ENCODE assay signal across 15 cellular contexts in genomic region chr1:43764581-43764980, GRCh38. TPM values are rescaled to one million over a fixed set of nuclear protein-coding genes. Genes with fewer than 3 reads are reported as not detected.
DNase-seq lines count a peak whose midpoint lies in the region; ATAC-seq, FAIRE-seq and TF ChIP-seq lines count a peak whose summit lies in the region.
"Had no signal": no experiment of that assay in that cellular context is flagged by ENCODE, and none has a peak within 500 bp of the region (broad histone marks: within the 10 kb centered on the region; RNA-seq: fewer than 3 reads in every experiment).

No MANE protein-coding gene starts in this region.

- no peak overlapping the region for H2BK12ac ChIP-seq in H9 (ENCODE audit: insufficient read length, low read depth, low read length)

- H4K8ac ChIP-seq in H9 (replicated peaks; ENCODE audit: insufficient read length, low read depth, low read length) = no peak overlapping the region

- H4K91ac ChIP-seq in H9 (ENCODE audit: insufficient read length, low read depth, low read length) = no peak overlapping the region

- no peaks in the 10 kb centered on the region for H3K23me2 ChIP-seq in H9 (ENCODE audit: insufficient read length, low read depth, low read length, poor library complexity, severe bottlenecking)

- H3K9ac ChIP-seq in H9 (ENCODE audit: extremely low read depth, insufficient read length, low read length) = no peak overlapping the region
- H3K9ac ChIP-seq in kidney (ENCODE audit: low read length in 2 of 2) = no peak overlapping the region

- H3K56ac ChIP-seq in H9 (ENCODE audit: insufficient read length, low read depth, low read length) = no peak overlapping the region

- no peaks in the 10 kb centered on the region for H3K79me1 ChIP-seq in H9 (ENCODE audit: insufficient read depth, low read depth, low read length, poor library complexity, severe bottlenecking)

- H3K4me2 ChIP-seq in A549 = no peak overlapping the region
- no peak overlapping the region for H3K4me2 ChIP-seq in H9 (ENCODE audit: insufficient read depth, insufficient read length, low read length)

- no peak for TF ChIP-seq RAD21 in A549 (conservative IDR thresholded peaks at IDR 0.05 in 1 of 2, IDR thresholded peaks at IDR 0.05 in 1 of 2)

- H2BK20ac ChIP-seq in H9 (ENCODE audit: low read depth, low read length, poor library complexity, severe bottlenecking) = no peak overlapping the region

- H3K4me1 Mint-ChIP-seq in H9 = peaks cover 22 to 25% of the 10 kb centered on the region in 2 experiments

- H3K79me2 ChIP-seq in H9 (ENCODE audit: insufficient read depth, low read length) = no peaks in the 10 kb centered on the region

- no peak overlapping the region for H3T11ph ChIP-seq in H9 (ENCODE audit: low read length)

- no peak for ATAC-seq in A549
- ATAC-seq in Panc1 = no peak
- peak; percentile 82 for ATAC-seq in left ventricle myocardium superior
- ATAC-seq: activated CD4-positive, CD25-positive, alpha-beta regulatory T cell treated with anti-CD3 and anti-CD28 coated beads, Interleukin-2, amount 50 U/mL, for 24 hours; natural killer cell treated with Interleukin-12 subunit alpha and Interleukin-12 subunit beta and Interleukin-15 and Interleukin-18, amount 100 ng/mL, for 72 hours had no signal

- no peak overlapping the region for H3K4me3 ChIP-seq in A549
- no peak overlapping the region for H3K4me3 ChIP-seq in Panc1 (ENCODE audit: low read depth in 2 of 2, low read length in 2 of 2)
- H3K4me3 ChIP-seq in ovary = no peak overlapping the region
- H3K4me3 ChIP-seq in kidney (ENCODE audit: low read length in 2 of 2) = no peak overlapping the region
- H3K4me3 ChIP-seq: dorsolateral prefrontal cortex had no signal

- H3K9me3 ChIP-seq in A549 (no peaks in the 10 kb centered on the region), H9 (ENCODE audit: control insufficient read depth, low read depth, low read length) (no peaks in the 10 kb centered on the region), Panc1 (ENCODE audit: control insufficient read depth, insufficient read depth, low read depth, low read length) (no peaks in the 10 kb centered on the region), ovary (no peaks in the 10 kb centered on the region), kidney (ENCODE audit: control insufficient read depth in 1 of 2, low read length in 2 of 2) (no peaks in the 10 kb centered on the region)

- CTCF ChIA-PET in A549 (lab: Yijun Ruan, JAX) = interaction anchor here (0.6 to 5.8 kb wide), 24 partner anchors 9 to 308 kb away, joined by 3 to 243 read pairs (median 8); partner anchors contain the start of genes ARTN, ATP6V0B, CCDC24 and IPO13
- CTCF ChIA-PET in Panc1 (lab: Charles Lee) = interaction anchor here (0.6 to 4.2 kb wide), 2 partner anchors 170 to 286 kb away, joined by 10 to 84 read pairs; partner anchors contain the start of gene ARTN

- H3K36me3 ChIP-seq in Panc1 (ENCODE audit: control insufficient read depth, insufficient read depth, low read length) (no peaks in the 10 kb centered on the region), ovary (no peaks in the 10 kb centered on the region), kidney (ENCODE audit: control insufficient read depth in 1 of 2, insufficient read depth in 2 of 2, low read length in 2 of 2) (no peaks in the 10 kb centered on the region)

- in situ Hi-C loops in Panc1 (cut with HindIII; ENCODE audit: low pct_unique_long_range_greater_than_20kb, low sequenced_read_pairs) = loop anchor here (25.0 kb wide), 1 partner anchor 173 kb away; the partner anchor contains the start of genes ARTN and IPO13

- H3K27me3 ChIP-seq in H9 (ENCODE audit: insufficient read depth, low read length) (no peaks in the 10 kb centered on the region), Panc1 (ENCODE audit: control insufficient read depth, insufficient read depth, low read length) (no peaks in the 10 kb centered on the region), ovary (no peaks in the 10 kb centered on the region)
- H3K27me3 ChIP-seq: dorsolateral prefrontal cortex had no signal

- POLR2A ChIA-PET in A549 (lab: Yijun Ruan, JAX) = no interaction called here
- POLR2A ChIA-PET in Panc1 (lab: Charles Lee) = interaction anchor here (0.7 kb wide), 1 partner anchor 225 kb away, joined by 3 read pairs; no protein-coding TSS in a partner anchor

- H3K27ac Mint-ChIP-seq in H9 = no peak overlapping the region
- H3K27ac Mint-ChIP-seq: memory B cell; natural killer cell treated with Interleukin-12 subunit alpha and Interleukin-12 subunit beta and Interleukin-15 and Interleukin-18, amount 100 ng/mL, for 72 hours; stimulated activated naive CD8-positive, alpha-beta T cell treated with anti-CD3 and anti-CD28 coated beads, Interleukin-15, Interleukin-2, amounts not matched to agents 100 ng/mL and 50 ng/mL, for 24 hours had no signal

- FAIRE-seq in A549 (lab: Jason Lieb, UNC) (no peak), kidney (lab: Jason Lieb, UNC) (no peak)
- FAIRE-seq: islet of Langerhans had no signal

- H2BK5ac ChIP-seq in H9 (ENCODE audit: insufficient read length, low read length) = no peak overlapping the region

- H3K36me3 Mint-ChIP-seq in H9 (ENCODE audit: insufficient read depth in 1 of 3, low read depth in 3 of 3) = no peaks in the 10 kb centered on the region
- H3K36me3 Mint-ChIP-seq: memory B cell; natural killer cell treated with Interleukin-12 subunit alpha and Interleukin-12 subunit beta and Interleukin-15 and Interleukin-18, amount 100 ng/mL, for 72 hours had no signal

- no peak overlapping the region for H2BK15ac ChIP-seq in H9 (ENCODE audit: low read depth, low read length)

- H3K9me3 Mint-ChIP-seq in H9 = no peaks in the 10 kb centered on the region
- H3K9me3 Mint-ChIP-seq: IgD-negative memory B cell; memory B cell; natural killer cell treated with Interleukin-12 subunit alpha and Interleukin-12 subunit beta and Interleukin-15 and Interleukin-18, amount 100 ng/mL, for 72 hours; stimulated activated naive CD8-positive, alpha-beta T cell treated with anti-CD3 and anti-CD28 coated beads, Interleukin-15, Interleukin-2, amounts not matched to agents 100 ng/mL and 50 ng/mL, for 24 hours had no signal

- H2BK120ac ChIP-seq in H9 (ENCODE audit: low read depth, low read length, poor library complexity, severe bottlenecking) = no peak overlapping the region

- no peak overlapping the region for H4K5ac ChIP-seq in H9 (ENCODE audit: insufficient read length, low read depth, low read length)

- TF ChIP-seq POLR2A in A549 (IDR thresholded peaks at IDR 0.05; ENCODE audit: low read length) (no peak), ovary (IDR thresholded peaks at IDR 0.05) (no peak)

- BruUV-seq in Panc1 (replicated peaks; lab: Mats Ljungman, UMichigan) = no TSS peak

- no peak overlapping the region for H3K14ac ChIP-seq in H9 (ENCODE audit: insufficient read depth, low read length)

- H3K18ac ChIP-seq in H9 (ENCODE audit: insufficient read length, low read depth, low read length) = no peak overlapping the region

- H3K4me3 Mint-ChIP-seq in H9 = no peak overlapping the region
- H3K4me3 Mint-ChIP-seq: IgD-negative memory B cell; memory B cell; natural killer cell treated with Interleukin-12 subunit alpha and Interleukin-12 subunit beta and Interleukin-15 and Interleukin-18, amount 100 ng/mL, for 72 hours; stimulated activated naive CD8-positive, alpha-beta T cell treated with anti-CD3 and anti-CD28 coated beads, Interleukin-15, Interleukin-2, amounts not matched to agents 100 ng/mL and 50 ng/mL, for 24 hours had no signal

- no peak for TF ChIP-seq EP300 in A549 (IDR thresholded peaks at IDR 0.05)
- TF ChIP-seq EP300 in ovary (IDR thresholded peaks at IDR 0.05) = no peak

- 93% methylated on average over 4 of the region's 6 CpGs for WGBS in A549 (ENCODE audit: missing lambda C conversion rate)
- no CpG with 5 or more reads among the region's 6 CpGs for WGBS in H9 (ENCODE audit: extremely low coverage, insufficient read length, low lambda C conversion rate)
- WGBS in ovary, 3 donors = 84 to 95% (median 95%) methylated on average over 6 of the region's 6 CpGs

- no peaks in the 10 kb centered on the region for H4K20me1 ChIP-seq in H9 (ENCODE audit: control insufficient read depth, insufficient read depth, insufficient read length)

- H3K27ac ChIP-seq in A549 (peak overlapping the region; percentile 1 to 42; a peak in 2 of 6 replicates), H9 (ENCODE audit: insufficient read length, low read depth, low read length) (no peak overlapping the region), Panc1 (ENCODE audit: low read length) (peak overlapping the region; percentile 32; the same call in 1 of the 2 replicates), ovary (no peak overlapping the region), kidney (ENCODE audit: low read depth in 2 of 2, low read length in 2 of 2) (no peak overlapping the region)

- H3K4ac ChIP-seq in H9 (ENCODE audit: low read depth, low read length) = no peak overlapping the region

- H3K27me3 Mint-ChIP-seq in H9 (ENCODE audit: low read depth) = no peaks in the 10 kb centered on the region
- H3K27me3 Mint-ChIP-seq: IgD-negative memory B cell; memory B cell; natural killer cell treated with Interleukin-12 subunit alpha and Interleukin-12 subunit beta and Interleukin-15 and Interleukin-18, amount 100 ng/mL, for 72 hours; stimulated activated naive CD8-positive, alpha-beta T cell treated with anti-CD3 and anti-CD28 coated beads, Interleukin-15, Interleukin-2, amounts not matched to agents 100 ng/mL and 50 ng/mL, for 24 hours had no signal

- TF ChIP-seq CTCF in A549 (IDR thresholded peaks at IDR 0.05) (no peak), H9 (conservative IDR thresholded peaks at IDR 0.05) (no peak), Panc1 (IDR thresholded peaks at IDR 0.05) (no peak), ovary (IDR thresholded peaks at IDR 0.05) (no peak), kidney (IDR thresholded peaks at IDR 0.05; ENCODE audit: borderline replicate concordance, extremely low read depth, insufficient read depth) (no peak)

- intact Hi-C loops in Panc1 (cut with micrococcal nuclease; ENCODE audit: unreplicated experiment) = no loop called here
- intact Hi-C loops in left ventricle myocardium superior (cut with micrococcal nuclease) = loop anchor here (5.0 kb wide), 1 partner anchor 173 kb away; no protein-coding TSS in a partner anchor
- intact Hi-C loops in ovary (cut with DNase I) = loop anchor here in 2 of 4 donors (5.0 to 10.0 kb wide), 3 partner anchors 237 to 280 kb away; no protein-coding TSS in a partner anchor
- intact Hi-C loops in kidney (cut with DNase I) = no loop called here

- DNase-seq in A549 (ENCODE audit: low read depth in 1 of 2, low spot score in 1 of 2) (no peak), H9 (peak; percentile 41), Panc1 (ENCODE audit: low read depth, low spot score) (no peak), left ventricle myocardium superior (peak; percentile 35), NCI-H2171 (lab: John Stamatoyannopoulos, UW) (no peak), ovary (no peak), kidney (no peak), GOT3 (lab: John Stamatoyannopoulos, UW) (no peak)
- DNase-seq: dorsolateral prefrontal cortex had no signal

- no peak overlapping the region for H2AFZ ChIP-seq in H9 (ENCODE audit: low read length)

- H3K4me1 ChIP-seq in A549 (peaks cover 8% of the 10 kb centered on the region; the same call in 1 of the 3 replicates), H9 (ENCODE audit: insufficient read depth, low read length) (peaks cover 15% of the 10 kb centered on the region; the same call in 1 of the 2 replicates), Panc1 (ENCODE audit: control insufficient read depth, insufficient read depth, low read length) (peaks cover 16% of the 10 kb centered on the region; the same call in 1 of the 2 replicates), ovary (ENCODE audit: insufficient read depth) (peaks cover 2% of the 10 kb centered on the region), kidney (ENCODE audit: control insufficient read depth in 1 of 2, insufficient read depth in 1 of 2, low read depth in 1 of 2, low read length in 2 of 2) (no peaks in the 10 kb centered on the region)

- H2AK5ac ChIP-seq in H9 (ENCODE audit: insufficient read length, low read length) = no peak overlapping the region

- H3K23ac ChIP-seq in H9 (ENCODE audit: insufficient read length, low read depth, low read length) = no peak overlapping the region

RNA-seq across cellular contexts. Expression of gene ST3GAL3, which starts 57.2 kb away (rescaled TPM):
- polyA plus RNA-seq in A549 (2011; rRNA removed) (4.0 and 5.6 TPM in 2 replicates), A549 (2017; fragmentation: RNase III; extraction: RNeasy Plus Mini Kit Qiagen cat#74134 plus additional on column Dnase treatment) (2.5 to 3.9 TPM (median 3.0 TPM) in 3 replicates), ovary (10 to 100 TPM; 18.5 to 43.3 TPM), kidney (ENCODE audit: insufficient read depth, low read depth, low replicate concordance) (15.3 TPM)
- polyA plus RNA-seq in A549 (2012; cell fraction: cytosol; rRNA removed) = 3.1 TPM in 2 replicates
- polyA plus RNA-seq in A549 (2012; cell fraction: nucleus; rRNA removed) = 10.2 and 12.0 TPM in 2 replicates
- 16.5 and 18.6 TPM in 2 replicates for polyA minus RNA-seq in A549 (2011; rRNA and poly(A)+ RNA removed)
- total RNA-seq in H9 (2021) (6.2 and 8.3 TPM in 2 replicates), Panc1 (2021; ENCODE audit: unreplicated experiment) (26.0 TPM), left ventricle myocardium superior (24.7 TPM), ovary (10 to 100 TPM; 11.4 to 40.4 (median 27.1) TPM), kidney (21.3 TPM)
- polyA plus RNA-seq in Panc1 (2012; ENCODE audit: insufficient read length) = 17.9 TPM

Comparison
In these comparisons a context has a peak if more than half of its experiments do, and no peak if none do; other contexts are left out.
1. DNase-seq: peak in H9 (single experiment) and left ventricle myocardium superior (single experiment); none in A549 (0 of 2), Panc1 (single experiment), NCI-H2171 (single experiment), ovary (0 of 5), kidney (single experiment) and GOT3 (single experiment).
2. H3K27ac ChIP-seq: peak in A549 (2 of 2) and Panc1 (single experiment); none in H9 (single experiment), ovary (0 of 2) and kidney (0 of 2).